In genomic region chr10:98980353-98980752, GRCh38 we compare ENCODE assay signal across 16 cellular contexts.
"Had no signal": no experiment of that assay in that cellular context is flagged by ENCODE, and none has a peak within 500 bp of the region (broad histone marks: within the 10 kb centered on the region; RNA-seq: fewer than 3 reads in every experiment).

No MANE protein-coding gene starts in this region.

- DNase-seq: activated CD4-positive, alpha-beta T cell treated with anti-CD3 and anti-CD28 coated beads for 1 hour; activated CD4-positive, alpha-beta T cell treated with anti-CD3 and anti-CD28 coated beads, Interleukin-2, amount 50 U/mL, for 48 hours; activated naive CD4-positive, alpha-beta T cell; activated naive CD8-positive, alpha-beta T cell treated with anti-CD3 and anti-CD28 coated beads for 36 hours; amygdala; dermis blood vessel endothelial cell; effector memory CD4-positive, alpha-beta T cell; left cardiac atrium; naive thymus-derived CD8-positive, alpha-beta T cell; psoas muscle; right cardiac atrium; stimulated activated CD4-positive, alpha-beta T cell treated with anti-CD3 and anti-CD28 coated beads, Interleukin-2, amount 100 ng/mL, for 24 hours; stimulated activated naive CD8-positive, alpha-beta T cell treated with anti-CD3 and anti-CD28 coated beads, Interleukin-15, Interleukin-2, amounts not matched to agents 100 U/mL and 50 U/mL, for 24 hours; substantia nigra; tibial artery; WERI-Rb-1 had no signal
